16 cellular contexts compared by ENCODE assay signal in the genomic region with DNA sequence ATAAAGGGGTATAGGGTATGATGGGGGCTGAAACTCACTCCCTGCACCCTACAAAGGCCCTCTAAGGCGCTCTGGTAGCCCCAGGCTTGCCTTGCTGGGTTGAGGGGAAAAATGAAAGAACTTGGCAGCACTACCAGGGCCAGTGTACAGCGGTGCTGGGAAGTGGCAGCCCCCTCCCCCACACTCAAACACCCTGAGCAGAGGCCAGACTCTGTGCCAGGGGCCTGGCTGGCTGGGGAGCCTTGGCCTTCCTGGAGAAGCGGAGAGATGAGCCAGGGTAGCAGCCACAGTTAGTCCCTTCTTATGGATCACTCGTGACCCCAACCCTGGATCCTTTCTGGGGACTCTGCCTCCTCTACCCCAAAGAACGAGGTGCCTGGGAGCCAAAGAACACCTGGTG. TPM values are rescaled to one million over a fixed set of nuclear protein-coding genes. Genes with fewer than 3 reads are reported as not detected.
DNase-seq lines count a peak whose midpoint lies in the region; ATAC-seq, FAIRE-seq and TF ChIP-seq lines count a peak whose summit lies in the region.
"Had no signal": no experiment of that assay in that cellular context is flagged by ENCODE, and none has a peak within 500 bp of the region (broad histone marks: within the 10 kb centered on the region; RNA-seq: fewer than 3 reads in every experiment).

No MANE protein-coding gene starts in this region.

- H4K20me1 ChIP-seq in SK-N-SH (ENCODE audit: insufficient read depth), result no peaks in the 10 kb centered on the region
- no peaks in the 10 kb centered on the region for H4K20me1 ChIP-seq in Karpas-422 (ENCODE audit: insufficient read depth, low read depth, low read length)

- TF ChIP-seq CTCF in SK-N-SH (IDR thresholded peaks at IDR 0.05), result no peak
- no peak for TF ChIP-seq CTCF in brain (conservative IDR thresholded peaks at IDR 0.05)
- TF ChIP-seq CTCF in sigmoid colon (IDR thresholded peaks at IDR 0.05), result no peak

- peak overlapping the region in 4 of 5 experiments; percentile 14 to 94 (median 46) for H3K4me3 Mint-ChIP-seq in brain

- 93% methylated on average over 5 of the region's 5 CpGs for WGBS in SK-N-SH (ENCODE audit: low lambda C conversion rate)
- WGBS in sigmoid colon, 2 donors, result 87 to 91% methylated on average over 5 of the region's 5 CpGs

- H3K36me3 ChIP-seq in SK-N-SH (replicated peaks in 1 of 2; ENCODE audit: control insufficient read depth in 1 of 2, insufficient read depth in 2 of 2, low read length in 1 of 2) (no peaks in the 10 kb centered on the region), Karpas-422 (ENCODE audit: insufficient read depth, low read length) (no peaks in the 10 kb centered on the region), sigmoid colon (no peaks in the 10 kb centered on the region)

- no peak for TF ChIP-seq RAD21 in SK-N-SH (IDR thresholded peaks at IDR 0.05; ENCODE audit: low read length)

- H3K27me3 ChIP-seq in SK-N-SH (ENCODE audit: insufficient read depth) (no peaks in the 10 kb centered on the region), Karpas-422 (ENCODE audit: low read length) (no peaks in the 10 kb centered on the region), sigmoid colon (no peaks in the 10 kb centered on the region)

- H3K9ac ChIP-seq in SK-N-SH (no peak overlapping the region), Karpas-422 (ENCODE audit: low read length) (peak overlapping the region; percentile 98; the same call in 1 of the 2 replicates)

- POLR2A ChIA-PET in SK-N-SH (lab: Yijun Ruan, JAX), result no interaction called here

- H3K27ac ChIP-seq in SK-N-SH (ENCODE audit: low read depth in 2 of 2, low read length in 1 of 2), result no peak overlapping the region; a peak in 1 of 4 replicates
- peak overlapping the region; percentile 82 for H3K27ac ChIP-seq in Karpas-422 (ENCODE audit: low read length)
- H3K27ac ChIP-seq in sigmoid colon, result peak overlapping the region; percentile 4 to 91 (median 58)

- H2AFZ ChIP-seq in SK-N-SH (ENCODE audit: low read depth), result no peak overlapping the region
- no peak overlapping the region for H2AFZ ChIP-seq in Karpas-422 (ENCODE audit: low read length)

- FAIRE-seq in frontal cortex (lab: Jason Lieb, UNC), result no peak
- FAIRE-seq: H54, kidney, small intestine had no signal

- H3K36me3 Mint-ChIP-seq in brain, result peaks cover 4% of the 10 kb centered on the region

- no peaks in the 10 kb centered on the region for H3K9me3 ChIP-seq in SK-N-SH
- no peaks in the 10 kb centered on the region for H3K9me3 ChIP-seq in Karpas-422 (ENCODE audit: low read length)
- H3K9me3 ChIP-seq in sigmoid colon, result no peaks in the 10 kb centered on the region

- H3K27me3 Mint-ChIP-seq in brain, result peaks cover 3% of the 10 kb centered on the region

- H3K4me2 ChIP-seq in SK-N-SH (0 out of 2 replicates have a peak overlapping the region, but pooled peaks have one; percentile 4), Karpas-422 (ENCODE audit: low read depth, low read length, poor library complexity, severe bottlenecking) (peak overlapping the region; percentile 95)

- H3K9me2 ChIP-seq in SK-N-SH (no peaks in the 10 kb centered on the region), Karpas-422 (replicated peaks; ENCODE audit: insufficient read depth, low read length) (no peaks in the 10 kb centered on the region)

- DNase-seq in SK-N-SH, result no peak
- no peak for DNase-seq in Karpas-422
- no peak for DNase-seq in sigmoid colon
- DNase-seq in HCEC 1CT, result no peak
- no peak for DNase-seq in frontal cortex (ENCODE audit: low spot score in 2 of 2)
- DNase-seq in NCI-H2171 (lab: John Stamatoyannopoulos, UW), result no peak
- DNase-seq: effector CD8-positive, alpha-beta T cell; kidney; NCI-H1092 treated with DMSO at 0.1 percent for 48 hours; NCI-H510A treated with DMSO at 0.1 percent for 48 hours; small intestine; trophoblast cell had no signal

- CTCF ChIA-PET in SK-N-SH (lab: Yijun Ruan, JAX), result interaction anchor here (1.2 kb wide), 1 partner anchor 117 kb away, joined by 3 read pairs; a partner anchor contains a TSS

- H3K79me2 ChIP-seq in SK-N-SH (ENCODE audit: insufficient read depth) (peaks cover 7% of the 10 kb centered on the region; the same call in 1 of the 2 replicates), Karpas-422 (ENCODE audit: low read length) (peaks cover 23% of the 10 kb centered on the region)

- H3K27ac Mint-ChIP-seq in brain, result peak overlapping the region in 2 of 5 experiments; percentile 24 to 73

- peaks cover 13% of the 10 kb centered on the region for H3F3A ChIP-seq in SK-N-SH (replicated peaks; ENCODE audit: insufficient read depth)

- ATAC-seq in SK-N-SH treated with all-trans-retinoic acid at 6 μM for 48 hours, result no peak

- H3K4me1 ChIP-seq in SK-N-SH (ENCODE audit: control insufficient read depth in 1 of 2, insufficient read depth in 2 of 2, low read depth in 1 of 2, low read length in 1 of 2) (peaks cover 9 to 35% of the 10 kb centered on the region in 2 experiments; a peak in 2 of 4 replicates), Karpas-422 (ENCODE audit: low read length) (peaks cover 44% of the 10 kb centered on the region), sigmoid colon (peaks cover 0 to 50% (median 40%) of the 10 kb centered on the region in 4 donors)

- H3K4me1 Mint-ChIP-seq in brain, result peaks cover 42% of the 10 kb centered on the region

- H3K9me3 Mint-ChIP-seq in brain, result no peaks in the 10 kb centered on the region

- H3K4me3 ChIP-seq in SK-N-SH (ENCODE audit: low read depth in 2 of 2, low read length in 1 of 2), result no peak overlapping the region
- no peak overlapping the region for H3K4me3 ChIP-seq in Karpas-422 (ENCODE audit: low read length)
- no peak overlapping the region for H3K4me3 ChIP-seq in sigmoid colon

- no peak for TF ChIP-seq POLR2A in sigmoid colon (IDR thresholded peaks at IDR 0.05)

- intact Hi-C loops in sigmoid colon (cut with DNase I), result no loop called here

- TF ChIP-seq EP300 in SK-N-SH (IDR thresholded peaks at IDR 0.05; ENCODE audit: borderline replicate concordance in 1 of 2, low read depth in 1 of 2, low read length in 1 of 2) (no peak), sigmoid colon (IDR thresholded peaks at IDR 0.05) (no peak)

TF ChIP-seq in SK-N-SH, 30 proteins besides CTCF, POLR2A, EP300 and RAD21 (continues in another document):
- TF ChIP-seq, protein P1, sequence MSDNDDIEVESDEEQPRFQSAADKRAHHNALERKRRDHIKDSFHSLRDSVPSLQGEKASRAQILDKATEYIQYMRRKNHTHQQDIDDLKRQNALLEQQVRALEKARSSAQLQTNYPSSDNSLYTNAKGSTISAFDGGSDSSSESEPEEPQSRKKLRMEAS (IDR thresholded peaks at IDR 0.05; ENCODE audit: low read depth), result no peak

TF ChIP-seq in SK-N-SH treated with all-trans-retinoic acid at 6 μM for 48 hours, 23 proteins besides CTCF, POLR2A, EP300 and RAD21:
- TF ChIP-seq ZC3H10 (CRISPR knock-in tag; IDR thresholded peaks at IDR 0.05) (no peak), CSDC2 (CRISPR knock-in tag; IDR thresholded peaks at IDR 0.05) (no peak), PPARA (CRISPR knock-in tag; IDR thresholded peaks at IDR 0.05; ENCODE audit: borderline replicate concordance) (no peak), RARB (CRISPR knock-in tag; IDR thresholded peaks at IDR 0.05) (no peak), ZFP3 (CRISPR knock-in tag; IDR thresholded peaks at IDR 0.05) (no peak), ESRRG (CRISPR knock-in tag; IDR thresholded peaks at IDR 0.05) (no peak)

RNA-seq across cellular contexts. Expression of a gene that starts 2.7 kb away (rescaled TPM):
- 132 and 135 TPM in 2 replicates for polyA plus RNA-seq in SK-N-SH (2012; rRNA removed)
- 90.4 and 111 TPM in 2 replicates for polyA plus RNA-seq in SK-N-SH (2012; cell fraction: cytosol; rRNA removed)
- polyA plus RNA-seq in SK-N-SH (2012; cell fraction: nucleus; rRNA removed), result 166 and 231 TPM in 2 replicates
- total RNA-seq in Karpas-422 (2014; rRNA removed; shearing (Covaris generic); ENCODE audit: low replicate concordance), result 69.7 and 99.7 TPM in 2 replicates
- polyA plus RNA-seq in brain (ENCODE audit: insufficient read depth, low read depth, low replicate concordance), result 63.0 TPM
- 100 to 1,000 TPM in 3 of 4 donors, 10 to 100 TPM in 1; 54.6 to 137 (median 121) TPM for total RNA-seq in sigmoid colon
- polyA plus RNA-seq in sigmoid colon, result 10 to 100 TPM; 66.7 to 96.1 (median 69.1) TPM
- 17.5 TPM for total RNA-seq in frontal cortex

RNA-seq across cellular contexts. Expression of a gene that starts 11.2 kb away (rescaled TPM):
- polyA plus RNA-seq in SK-N-SH (2012; rRNA removed) (not detected in 2 replicates), brain (ENCODE audit: insufficient read depth, low read depth, low replicate concordance) (4.8 TPM), sigmoid colon (under 1 TPM in 2 of 3 donors, not detected in 1; 0.60 to 0.61 TPM)
- polyA plus RNA-seq in SK-N-SH (2012; cell fraction: cytosol; rRNA removed), result not detected in 2 replicates
- polyA plus RNA-seq in SK-N-SH (2012; cell fraction: nucleus; rRNA removed), result not detected in 2 replicates
- 0.29 TPM in 1 of 2 replicates, not detected in the other for total RNA-seq in Karpas-422 (2014; rRNA removed; shearing (Covaris generic); ENCODE audit: low replicate concordance)
- total RNA-seq in sigmoid colon (1 to 10 TPM in 1 of 4 donors, under 1 TPM in 3; 0.41 to 1.5 (median 0.63) TPM), frontal cortex (not detected)

RNA-seq across cellular contexts. Expression of a gene that starts 13.8 kb away (rescaled TPM):
- not detected in 2 replicates for polyA plus RNA-seq in SK-N-SH (2012; rRNA removed)
- not detected in 2 replicates for polyA plus RNA-seq in SK-N-SH (2012; cell fraction: cytosol; rRNA removed)
- not detected in 2 replicates for polyA plus RNA-seq in SK-N-SH (2012; cell fraction: nucleus; rRNA removed)
- not detected in 2 replicates for total RNA-seq in Karpas-422 (2014; rRNA removed; shearing (Covaris generic); ENCODE audit: low replicate concordance)
- polyA plus RNA-seq in brain (ENCODE audit: insufficient read depth, low read depth, low replicate concordance), result not detected
- not detected for total RNA-seq in sigmoid colon
- polyA plus RNA-seq in sigmoid colon, result not detected
- total RNA-seq in frontal cortex, result not detected
- total RNA-seq: activated CD8-positive, alpha-beta memory T cell treated with anti-CD3 and anti-CD28 coated beads for 36 hours; kidney had no signal
- polyA plus RNA-seq: small intestine had no signal

RNA-seq across cellular contexts. Expression of a gene that starts 16.5 kb away (rescaled TPM):
- polyA plus RNA-seq in SK-N-SH (2012; rRNA removed), result 192 and 207 TPM in 2 replicates
- 112 and 149 TPM in 2 replicates for polyA plus RNA-seq in SK-N-SH (2012; cell fraction: cytosol; rRNA removed)
- polyA plus RNA-seq in SK-N-SH (2012; cell fraction: nucleus; rRNA removed), result 125 and 141 TPM in 2 replicates
- 51.8 and 119 TPM in 2 replicates for total RNA-seq in Karpas-422 (2014; rRNA removed; shearing (Covaris generic); ENCODE audit: low replicate concordance)
- polyA plus RNA-seq in brain (ENCODE audit: insufficient read depth, low read depth, low replicate concordance), result 174 TPM
- 100 to 1,000 TPM; 103 to 120 (median 109) TPM for total RNA-seq in sigmoid colon
- polyA plus RNA-seq in sigmoid colon, result 10 to 100 TPM; 71.2 to 82.3 (median 76.6) TPM
- 89.3 TPM for total RNA-seq in frontal cortex

RNA-seq across cellular contexts. Expression of a gene that starts 23.1 kb away (rescaled TPM):
- polyA plus RNA-seq in SK-N-SH (2012; rRNA removed), result 195 and 220 TPM in 2 replicates
- 55.4 and 101 TPM in 2 replicates for polyA plus RNA-seq in SK-N-SH (2012; cell fraction: cytosol; rRNA removed)
- polyA plus RNA-seq in SK-N-SH (2012; cell fraction: nucleus; rRNA removed), result 184 and 233 TPM in 2 replicates
- 15.5 and 40.6 TPM in 2 replicates for total RNA-seq in Karpas-422 (2014; rRNA removed; shearing (Covaris generic); ENCODE audit: low replicate concordance)
- polyA plus RNA-seq in brain (ENCODE audit: insufficient read depth, low read depth, low replicate concordance), result 124 TPM
- 10 to 100 TPM; 42.9 to 52.9 (median 46.1) TPM for total RNA-seq in sigmoid colon
- 100 to 1,000 TPM; 150 to 190 (median 166) TPM for polyA plus RNA-seq in sigmoid colon
- 24.1 TPM for total RNA-seq in frontal cortex

Comparison
In these comparisons a context has a peak if more than half of its experiments do, and no peak if none do; other contexts are left out.
1. H3K27ac ChIP-seq: peak in Karpas-422 (single experiment) and sigmoid colon (4 of 4); none in SK-N-SH (0 of 2).